ENCODE assay signal across 1 cellular context in the genomic region with DNA sequence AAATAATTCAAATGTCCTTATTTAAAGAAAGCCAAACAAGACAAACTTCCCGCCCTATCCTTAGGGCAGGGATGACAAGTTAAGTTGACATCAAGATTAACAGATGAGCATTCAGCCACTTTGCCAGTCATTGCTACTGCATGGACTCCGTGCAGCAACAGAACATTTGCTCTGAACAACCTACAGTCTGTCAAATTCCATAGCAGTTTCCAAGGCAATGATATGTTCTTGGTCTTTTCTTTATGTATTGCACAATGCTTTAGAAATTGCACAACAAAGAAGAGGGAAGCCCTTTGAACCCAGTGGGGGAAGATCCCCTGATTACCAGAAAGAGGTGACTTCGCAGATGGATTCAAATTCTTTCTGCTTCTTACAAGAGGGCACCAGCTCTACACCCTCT.
A peak's percentile ranks its signal among the peaks of the same experiment; 100 is the strongest.
TF ChIP-seq lines count a peak whose summit lies in the region.

No MANE protein-coding gene starts in this region.

TF ChIP-seq in K562, 482 proteins besides CTCF, POLR2A, EP300 and RAD21 (continued from another document):
- TF ChIP-seq, protein P1, sequence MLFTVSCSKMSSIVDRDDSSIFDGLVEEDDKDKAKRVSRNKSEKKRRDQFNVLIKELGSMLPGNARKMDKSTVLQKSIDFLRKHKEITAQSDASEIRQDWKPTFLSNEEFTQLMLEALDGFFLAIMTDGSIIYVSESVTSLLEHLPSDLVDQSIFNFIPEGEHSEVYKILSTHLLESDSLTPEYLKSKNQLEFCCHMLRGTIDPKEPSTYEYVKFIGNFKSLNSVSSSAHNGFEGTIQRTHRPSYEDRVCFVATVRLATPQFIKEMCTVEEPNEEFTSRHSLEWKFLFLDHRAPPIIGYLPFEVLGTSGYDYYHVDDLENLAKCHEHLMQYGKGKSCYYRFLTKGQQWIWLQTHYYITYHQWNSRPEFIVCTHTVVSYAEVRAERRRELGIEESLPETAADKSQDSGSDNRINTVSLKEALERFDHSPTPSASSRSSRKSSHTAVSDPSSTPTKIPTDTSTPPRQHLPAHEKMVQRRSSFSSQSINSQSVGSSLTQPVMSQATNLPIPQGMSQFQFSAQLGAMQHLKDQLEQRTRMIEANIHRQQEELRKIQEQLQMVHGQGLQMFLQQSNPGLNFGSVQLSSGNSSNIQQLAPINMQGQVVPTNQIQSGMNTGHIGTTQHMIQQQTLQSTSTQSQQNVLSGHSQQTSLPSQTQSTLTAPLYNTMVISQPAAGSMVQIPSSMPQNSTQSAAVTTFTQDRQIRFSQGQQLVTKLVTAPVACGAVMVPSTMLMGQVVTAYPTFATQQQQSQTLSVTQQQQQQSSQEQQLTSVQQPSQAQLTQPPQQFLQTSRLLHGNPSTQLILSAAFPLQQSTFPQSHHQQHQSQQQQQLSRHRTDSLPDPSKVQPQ (CRISPR knock-in tag; IDR thresholded peaks at IDR 0.05; ENCODE audit: borderline replicate concordance), result no peak
- TF ChIP-seq KAT7 (CRISPR knock-in tag; IDR thresholded peaks at IDR 0.05; ENCODE audit: borderline replicate concordance), result no peak
- no peak for TF ChIP-seq SRF (CRISPR knock-in tag; IDR thresholded peaks at IDR 0.05)
- no peak for TF ChIP-seq BRCA1 (IDR thresholded peaks at IDR 0.05)
- TF ChIP-seq BRCA1 (CRISPR knock-in tag; IDR thresholded peaks at IDR 0.05), result no peak
- no peak for TF ChIP-seq NONO (IDR thresholded peaks at IDR 0.05; ENCODE audit: low read depth in 2 of 2, low read length in 1 of 2)
- TF ChIP-seq ZNF24 (IDR thresholded peaks at IDR 0.05), result no peak
- no peak for TF ChIP-seq NR2F6 (CRISPR knock-in tag; IDR thresholded peaks at IDR 0.05)
- no peak for TF ChIP-seq SMARCA4 (IDR thresholded peaks at IDR 0.05)
- no peak for TF ChIP-seq JUNB (CRISPR knock-in tag; conservative IDR thresholded peaks at IDR 0.05)
- TF ChIP-seq ZBED1 (IDR thresholded peaks at IDR 0.05), result no peak
- TF ChIP-seq MLLT1 (IDR thresholded peaks at IDR 0.05), result no peak
- TF ChIP-seq ILF3 (IDR thresholded peaks at IDR 0.05; ENCODE audit: borderline replicate concordance), result no peak
- TF ChIP-seq ZNF140 (CRISPR knock-in tag; IDR thresholded peaks at IDR 0.05), result no peak
- TF ChIP-seq ZNF699 (CRISPR knock-in tag; IDR thresholded peaks at IDR 0.05; ENCODE audit: insufficient replicate concordance), result no peak
- no peak for TF ChIP-seq ZNF311 (CRISPR knock-in tag; IDR thresholded peaks at IDR 0.05)
- TF ChIP-seq CEBPG (CRISPR knock-in tag; IDR thresholded peaks at IDR 0.05), result no peak
- TF ChIP-seq CEBPG (tag; conservative IDR thresholded peaks at IDR 0.05 in 1 of 2, IDR thresholded peaks at IDR 0.05 in 1 of 2), result peak; percentile 82 to 95
- TF ChIP-seq IFI16 (CRISPR knock-in tag; IDR thresholded peaks at IDR 0.05), result no peak
- TF ChIP-seq ZNF76 (CRISPR knock-in tag; IDR thresholded peaks at IDR 0.05; ENCODE audit: borderline replicate concordance), result no peak
- TF ChIP-seq BCLAF1 (IDR thresholded peaks at IDR 0.05; ENCODE audit: borderline replicate concordance in 1 of 2, control insufficient read depth in 1 of 2, low read depth in 2 of 2, low read length in 1 of 2), result no peak
- no peak for TF ChIP-seq HBP1 (CRISPR knock-in tag; IDR thresholded peaks at IDR 0.05)
- TF ChIP-seq TGIF2 (CRISPR knock-in tag; IDR thresholded peaks at IDR 0.05), result no peak
- TF ChIP-seq MCM2 (IDR thresholded peaks at IDR 0.05; ENCODE audit: low read depth), result no peak
- peak; percentile 97 for TF ChIP-seq CEBPB (tag; IDR thresholded peaks at IDR 0.05)
- TF ChIP-seq, protein P2, sequence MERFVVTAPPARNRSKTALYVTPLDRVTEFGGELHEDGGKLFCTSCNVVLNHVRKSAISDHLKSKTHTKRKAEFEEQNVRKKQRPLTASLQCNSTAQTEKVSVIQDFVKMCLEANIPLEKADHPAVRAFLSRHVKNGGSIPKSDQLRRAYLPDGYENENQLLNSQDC (CRISPR knock-in tag; IDR thresholded peaks at IDR 0.05), result no peak
- no peak for TF ChIP-seq ZNF212 (CRISPR knock-in tag; IDR thresholded peaks at IDR 0.05)
- TF ChIP-seq, protein P3, sequence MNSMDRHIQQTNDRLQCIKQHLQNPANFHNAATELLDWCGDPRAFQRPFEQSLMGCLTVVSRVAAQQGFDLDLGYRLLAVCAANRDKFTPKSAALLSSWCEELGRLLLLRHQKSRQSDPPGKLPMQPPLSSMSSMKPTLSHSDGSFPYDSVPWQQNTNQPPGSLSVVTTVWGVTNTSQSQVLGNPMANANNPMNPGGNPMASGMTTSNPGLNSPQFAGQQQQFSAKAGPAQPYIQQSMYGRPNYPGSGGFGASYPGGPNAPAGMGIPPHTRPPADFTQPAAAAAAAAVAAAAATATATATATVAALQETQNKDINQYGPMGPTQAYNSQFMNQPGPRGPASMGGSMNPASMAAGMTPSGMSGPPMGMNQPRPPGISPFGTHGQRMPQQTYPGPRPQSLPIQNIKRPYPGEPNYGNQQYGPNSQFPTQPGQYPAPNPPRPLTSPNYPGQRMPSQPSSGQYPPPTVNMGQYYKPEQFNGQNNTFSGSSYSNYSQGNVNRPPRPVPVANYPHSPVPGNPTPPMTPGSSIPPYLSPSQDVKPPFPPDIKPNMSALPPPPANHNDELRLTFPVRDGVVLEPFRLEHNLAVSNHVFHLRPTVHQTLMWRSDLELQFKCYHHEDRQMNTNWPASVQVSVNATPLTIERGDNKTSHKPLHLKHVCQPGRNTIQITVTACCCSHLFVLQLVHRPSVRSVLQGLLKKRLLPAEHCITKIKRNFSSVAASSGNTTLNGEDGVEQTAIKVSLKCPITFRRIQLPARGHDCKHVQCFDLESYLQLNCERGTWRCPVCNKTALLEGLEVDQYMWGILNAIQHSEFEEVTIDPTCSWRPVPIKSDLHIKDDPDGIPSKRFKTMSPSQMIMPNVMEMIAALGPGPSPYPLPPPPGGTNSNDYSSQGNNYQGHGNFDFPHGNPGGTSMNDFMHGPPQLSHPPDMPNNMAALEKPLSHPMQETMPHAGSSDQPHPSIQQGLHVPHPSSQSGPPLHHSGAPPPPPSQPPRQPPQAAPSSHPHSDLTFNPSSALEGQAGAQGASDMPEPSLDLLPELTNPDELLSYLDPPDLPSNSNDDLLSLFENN (IDR thresholded peaks at IDR 0.05; ENCODE audit: low read depth in 2 of 2, low read length in 2 of 2), result no peak
- no peak for TF ChIP-seq SAP30 (IDR thresholded peaks at IDR 0.05; ENCODE audit: borderline replicate concordance, insufficient read depth, low read depth, low read length, poor library complexity, severe bottlenecking)
- no peak for TF ChIP-seq ZZZ3 (IDR thresholded peaks at IDR 0.05)
- no peak for TF ChIP-seq RHOXF2B (CRISPR knock-in tag; conservative IDR thresholded peaks at IDR 0.05)
- no peak for TF ChIP-seq CREM (IDR thresholded peaks at IDR 0.05; ENCODE audit: low read depth)
- TF ChIP-seq ZBTB8A (IDR thresholded peaks at IDR 0.05; ENCODE audit: partially characterized antibody), result no peak
- no peak for TF ChIP-seq ZNF668 (CRISPR knock-in tag; IDR thresholded peaks at IDR 0.05)
- no peak for TF ChIP-seq ZKSCAN1 (IDR thresholded peaks at IDR 0.05; ENCODE audit: low read depth, low read length)
- TF ChIP-seq MEIS2 (IDR thresholded peaks at IDR 0.05; ENCODE audit: partially characterized antibody), result peak; percentile 8
- TF ChIP-seq TSC22D4 (tag; IDR thresholded peaks at IDR 0.05), result no peak
- TF ChIP-seq, protein P4, sequence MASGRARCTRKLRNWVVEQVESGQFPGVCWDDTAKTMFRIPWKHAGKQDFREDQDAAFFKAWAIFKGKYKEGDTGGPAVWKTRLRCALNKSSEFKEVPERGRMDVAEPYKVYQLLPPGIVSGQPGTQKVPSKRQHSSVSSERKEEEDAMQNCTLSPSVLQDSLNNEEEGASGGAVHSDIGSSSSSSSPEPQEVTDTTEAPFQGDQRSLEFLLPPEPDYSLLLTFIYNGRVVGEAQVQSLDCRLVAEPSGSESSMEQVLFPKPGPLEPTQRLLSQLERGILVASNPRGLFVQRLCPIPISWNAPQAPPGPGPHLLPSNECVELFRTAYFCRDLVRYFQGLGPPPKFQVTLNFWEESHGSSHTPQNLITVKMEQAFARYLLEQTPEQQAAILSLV (tag; IDR thresholded peaks at IDR 0.05), result peak; percentile 72
- no peak for TF ChIP-seq ZNF197 (CRISPR knock-in tag; IDR thresholded peaks at IDR 0.05; ENCODE audit: low read depth)
- TF ChIP-seq SAFB (IDR thresholded peaks at IDR 0.05; ENCODE audit: borderline replicate concordance, low read depth, low read length), result no peak
- no peak for TF ChIP-seq NELFE (IDR thresholded peaks at IDR 0.05; ENCODE audit: insufficient read depth, insufficient read length)
- no peak for TF ChIP-seq PTBP1 (IDR thresholded peaks at IDR 0.05; ENCODE audit: low read depth, low read length)
- no peak for TF ChIP-seq POLR2AphosphoS2 (IDR thresholded peaks at IDR 0.05; ENCODE audit: low read length)
- TF ChIP-seq SMAD4 (CRISPR knock-in tag; conservative IDR thresholded peaks at IDR 0.05), result no peak
- TF ChIP-seq FOSL1 (tag; conservative IDR thresholded peaks at IDR 0.05), result no peak
- peak; percentile 60; the same call in 1 of the 2 replicates for TF ChIP-seq MAFG (tag; conservative IDR thresholded peaks at IDR 0.05)
- TF ChIP-seq FUS (optimal IDR thresholded peaks at IDR 0.05; ENCODE audit: low read depth, low read length), result no peak
- TF ChIP-seq MTA2 (IDR thresholded peaks at IDR 0.05; ENCODE audit: low read depth), result no peak
- TF ChIP-seq NCOA1 (IDR thresholded peaks at IDR 0.05; ENCODE audit: low read depth), result no peak
